ENCODE assay signal across 8 cellular contexts in genomic region chr20:54474866-54475265, GRCh38. TPM values are rescaled to one million over a fixed set of nuclear protein-coding genes. Genes with fewer than 3 reads are reported as not detected.
DNase-seq lines count a peak whose midpoint lies in the region; ATAC-seq and TF ChIP-seq lines count a peak whose summit lies in the region.

No MANE protein-coding gene starts in this region.

- no peak for DNase-seq in activated naive CD4-positive, alpha-beta T cell treated with anti-CD3 and anti-CD28 coated beads for 36 hours
- DNase-seq in activated naive CD4-positive, alpha-beta T cell (lab: John Stamatoyannopoulos, UW): no peak
- DNase-seq in fibroblast of mammary gland (ENCODE audit: low read depth) (no peak), omental fat pad (ENCODE audit: low spot score) (no peak), vagina (ENCODE audit: extremely low spot score in 2 of 2) (peak in 1 of 2 donors; percentile 75)
- no peak for DNase-seq in stimulated activated CD4-positive, alpha-beta T cell treated with anti-CD3 and anti-CD28 coated beads, Interleukin-4, amount 100 ng/mL, for 1 hour

- TF ChIP-seq POLR2A in vagina (IDR thresholded peaks at IDR 0.05): no peak

- peaks cover 3% of the 10 kb centered on the region for H3K9me3 Mint-ChIP-seq in activated naive CD4-positive, alpha-beta T cell treated with anti-CD3 and anti-CD28 coated beads for 36 hours

- peaks cover 23% of the 10 kb centered on the region for H3K4me1 Mint-ChIP-seq in activated naive CD4-positive, alpha-beta T cell treated with anti-CD3 and anti-CD28 coated beads for 36 hours (ENCODE audit: low read depth)

- H3K27me3 ChIP-seq in vagina: no peaks in the 10 kb centered on the region

- peaks cover 7% of the 10 kb centered on the region for H3K4me1 ChIP-seq in vagina

- no peak for TF ChIP-seq CTCF in fibroblast of mammary gland (conservative IDR thresholded peaks at IDR 0.05; ENCODE audit: control insufficient read depth, insufficient read depth, low read depth, low read length)
- TF ChIP-seq CTCF in omental fat pad (IDR thresholded peaks at IDR 0.05): no peak
- TF ChIP-seq CTCF in vagina (IDR thresholded peaks at IDR 0.05): no peak

- H3K36me3 ChIP-seq in vagina: no peaks in the 10 kb centered on the region

- intact Hi-C loops in activated naive CD4-positive, alpha-beta T cell treated with anti-CD3 and anti-CD28 coated beads for 36 hours (cut with micrococcal nuclease): loop anchor here (5.0 to 10.0 kb wide), 2 partner anchors 150 to 253 kb away; no protein-coding TSS in a partner anchor
- intact Hi-C loops in vagina (cut with DNase I): no loop called here

- no peaks in the 10 kb centered on the region for H3K36me3 Mint-ChIP-seq in activated naive CD4-positive, alpha-beta T cell treated with anti-CD3 and anti-CD28 coated beads for 36 hours (ENCODE audit: low read depth)

- H3K4me3 ChIP-seq in fibroblast of mammary gland (ENCODE audit: control insufficient read depth, low read depth, low read length): peak overlapping the region; percentile 67
- peak overlapping the region; percentile 45 to 51 for H3K4me3 ChIP-seq in vagina

- H3K27ac Mint-ChIP-seq in activated naive CD4-positive, alpha-beta T cell treated with anti-CD3 and anti-CD28 coated beads for 36 hours: no peak overlapping the region

- CTCF ChIA-PET in activated naive CD4-positive, alpha-beta T cell treated with anti-CD3 and anti-CD28 coated beads for 36 hours (lab: Charles Lee): no interaction called here

- H3K4me3 Mint-ChIP-seq in activated naive CD4-positive, alpha-beta T cell treated with anti-CD3 and anti-CD28 coated beads for 36 hours: peak overlapping the region; percentile 14

- ATAC-seq in omental fat pad (ENCODE audit: low FRiP score) (peak; percentile 22), GM19452 (IDR thresholded peaks at IDR 0.05; ENCODE audit: unreplicated experiment) (no peak), GM18873 (IDR thresholded peaks at IDR 0.05; ENCODE audit: low FRiP score, unreplicated experiment) (no peak)

- H3K9me3 ChIP-seq in vagina: no peaks in the 10 kb centered on the region

- peaks cover 52% of the 10 kb centered on the region for H3K27me3 Mint-ChIP-seq in activated naive CD4-positive, alpha-beta T cell treated with anti-CD3 and anti-CD28 coated beads for 36 hours (ENCODE audit: low read depth)

- H3K27ac ChIP-seq in vagina: no peak overlapping the region

RNA-seq across cellular contexts. Expression of gene DOK5, which starts 0.5 kb away (rescaled TPM):
- total RNA-seq in activated naive CD4-positive, alpha-beta T cell treated with anti-CD3 and anti-CD28 coated beads for 36 hours: 1 to 10 TPM; 3.9 to 4.3 TPM
- total RNA-seq in omental fat pad: 10 to 100 TPM in 1 of 4 donors, 1 to 10 TPM in 3; 1.9 to 10.2 (median 2.1) TPM
- 2.5 TPM for total RNA-seq in vagina
